ENCODE assay signal across 1 cellular context in the genomic region with DNA sequence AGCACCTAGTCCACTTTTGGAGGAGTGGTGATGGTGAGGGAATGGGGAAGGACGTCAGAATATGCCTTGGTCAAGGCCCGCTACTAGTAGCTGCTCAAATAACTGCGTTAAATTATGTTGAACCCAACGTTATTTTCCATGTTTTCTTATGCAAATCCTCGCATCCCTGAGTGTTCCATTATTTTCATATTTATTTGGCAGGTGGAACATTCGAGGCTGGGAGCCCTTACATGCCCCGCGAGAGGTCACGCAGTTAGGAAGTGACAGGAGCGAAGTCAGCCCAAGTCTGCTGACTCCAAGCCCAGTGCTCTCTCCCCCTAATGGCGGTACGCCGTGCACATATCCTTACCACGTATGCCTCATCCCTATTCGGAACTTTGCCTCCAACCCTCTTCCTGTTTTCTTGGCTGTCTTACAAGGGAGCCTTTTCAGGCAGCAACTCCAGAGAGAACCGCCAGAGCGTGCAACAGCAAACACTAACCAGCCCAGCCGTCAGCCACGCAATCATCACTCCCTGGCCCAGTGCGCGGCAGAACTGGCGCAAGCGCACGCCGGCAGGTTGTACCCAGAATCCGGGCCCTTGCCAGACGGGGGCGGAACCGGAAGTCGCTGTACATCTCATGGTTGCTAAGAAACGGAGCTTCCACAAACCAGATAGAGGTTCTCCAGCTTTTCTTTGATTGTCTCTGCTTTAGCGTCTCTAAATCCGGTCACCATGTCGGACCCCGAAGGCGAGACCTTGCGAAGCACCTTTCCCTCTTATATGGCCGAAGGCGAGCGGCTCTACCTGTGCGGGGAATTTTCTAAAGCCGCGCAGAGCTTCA.
A peak's percentile ranks its signal among the peaks of the same experiment; 100 is the strongest.
TF ChIP-seq lines count a peak whose summit lies in the region.

A gene with protein sequence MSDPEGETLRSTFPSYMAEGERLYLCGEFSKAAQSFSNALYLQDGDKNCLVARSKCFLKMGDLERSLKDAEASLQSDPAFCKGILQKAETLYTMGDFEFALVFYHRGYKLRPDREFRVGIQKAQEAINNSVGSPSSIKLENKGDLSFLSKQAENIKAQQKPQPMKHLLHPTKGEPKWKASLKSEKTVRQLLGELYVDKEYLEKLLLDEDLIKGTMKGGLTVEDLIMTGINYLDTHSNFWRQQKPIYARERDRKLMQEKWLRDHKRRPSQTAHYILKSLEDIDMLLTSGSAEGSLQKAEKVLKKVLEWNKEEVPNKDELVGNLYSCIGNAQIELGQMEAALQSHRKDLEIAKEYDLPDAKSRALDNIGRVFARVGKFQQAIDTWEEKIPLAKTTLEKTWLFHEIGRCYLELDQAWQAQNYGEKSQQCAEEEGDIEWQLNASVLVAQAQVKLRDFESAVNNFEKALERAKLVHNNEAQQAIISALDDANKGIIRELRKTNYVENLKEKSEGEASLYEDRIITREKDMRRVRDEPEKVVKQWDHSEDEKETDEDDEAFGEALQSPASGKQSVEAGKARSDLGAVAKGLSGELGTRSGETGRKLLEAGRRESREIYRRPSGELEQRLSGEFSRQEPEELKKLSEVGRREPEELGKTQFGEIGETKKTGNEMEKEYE (plus strand): TSS at position 609 of the 824 bp plus-strand sequence. CDS start 107 bp downstream, at position 716.

TF ChIP-seq in K562, 482 proteins besides CTCF, POLR2A, EP300 and RAD21 (continued from another document and continues in another):
- TF ChIP-seq, protein P1, sequence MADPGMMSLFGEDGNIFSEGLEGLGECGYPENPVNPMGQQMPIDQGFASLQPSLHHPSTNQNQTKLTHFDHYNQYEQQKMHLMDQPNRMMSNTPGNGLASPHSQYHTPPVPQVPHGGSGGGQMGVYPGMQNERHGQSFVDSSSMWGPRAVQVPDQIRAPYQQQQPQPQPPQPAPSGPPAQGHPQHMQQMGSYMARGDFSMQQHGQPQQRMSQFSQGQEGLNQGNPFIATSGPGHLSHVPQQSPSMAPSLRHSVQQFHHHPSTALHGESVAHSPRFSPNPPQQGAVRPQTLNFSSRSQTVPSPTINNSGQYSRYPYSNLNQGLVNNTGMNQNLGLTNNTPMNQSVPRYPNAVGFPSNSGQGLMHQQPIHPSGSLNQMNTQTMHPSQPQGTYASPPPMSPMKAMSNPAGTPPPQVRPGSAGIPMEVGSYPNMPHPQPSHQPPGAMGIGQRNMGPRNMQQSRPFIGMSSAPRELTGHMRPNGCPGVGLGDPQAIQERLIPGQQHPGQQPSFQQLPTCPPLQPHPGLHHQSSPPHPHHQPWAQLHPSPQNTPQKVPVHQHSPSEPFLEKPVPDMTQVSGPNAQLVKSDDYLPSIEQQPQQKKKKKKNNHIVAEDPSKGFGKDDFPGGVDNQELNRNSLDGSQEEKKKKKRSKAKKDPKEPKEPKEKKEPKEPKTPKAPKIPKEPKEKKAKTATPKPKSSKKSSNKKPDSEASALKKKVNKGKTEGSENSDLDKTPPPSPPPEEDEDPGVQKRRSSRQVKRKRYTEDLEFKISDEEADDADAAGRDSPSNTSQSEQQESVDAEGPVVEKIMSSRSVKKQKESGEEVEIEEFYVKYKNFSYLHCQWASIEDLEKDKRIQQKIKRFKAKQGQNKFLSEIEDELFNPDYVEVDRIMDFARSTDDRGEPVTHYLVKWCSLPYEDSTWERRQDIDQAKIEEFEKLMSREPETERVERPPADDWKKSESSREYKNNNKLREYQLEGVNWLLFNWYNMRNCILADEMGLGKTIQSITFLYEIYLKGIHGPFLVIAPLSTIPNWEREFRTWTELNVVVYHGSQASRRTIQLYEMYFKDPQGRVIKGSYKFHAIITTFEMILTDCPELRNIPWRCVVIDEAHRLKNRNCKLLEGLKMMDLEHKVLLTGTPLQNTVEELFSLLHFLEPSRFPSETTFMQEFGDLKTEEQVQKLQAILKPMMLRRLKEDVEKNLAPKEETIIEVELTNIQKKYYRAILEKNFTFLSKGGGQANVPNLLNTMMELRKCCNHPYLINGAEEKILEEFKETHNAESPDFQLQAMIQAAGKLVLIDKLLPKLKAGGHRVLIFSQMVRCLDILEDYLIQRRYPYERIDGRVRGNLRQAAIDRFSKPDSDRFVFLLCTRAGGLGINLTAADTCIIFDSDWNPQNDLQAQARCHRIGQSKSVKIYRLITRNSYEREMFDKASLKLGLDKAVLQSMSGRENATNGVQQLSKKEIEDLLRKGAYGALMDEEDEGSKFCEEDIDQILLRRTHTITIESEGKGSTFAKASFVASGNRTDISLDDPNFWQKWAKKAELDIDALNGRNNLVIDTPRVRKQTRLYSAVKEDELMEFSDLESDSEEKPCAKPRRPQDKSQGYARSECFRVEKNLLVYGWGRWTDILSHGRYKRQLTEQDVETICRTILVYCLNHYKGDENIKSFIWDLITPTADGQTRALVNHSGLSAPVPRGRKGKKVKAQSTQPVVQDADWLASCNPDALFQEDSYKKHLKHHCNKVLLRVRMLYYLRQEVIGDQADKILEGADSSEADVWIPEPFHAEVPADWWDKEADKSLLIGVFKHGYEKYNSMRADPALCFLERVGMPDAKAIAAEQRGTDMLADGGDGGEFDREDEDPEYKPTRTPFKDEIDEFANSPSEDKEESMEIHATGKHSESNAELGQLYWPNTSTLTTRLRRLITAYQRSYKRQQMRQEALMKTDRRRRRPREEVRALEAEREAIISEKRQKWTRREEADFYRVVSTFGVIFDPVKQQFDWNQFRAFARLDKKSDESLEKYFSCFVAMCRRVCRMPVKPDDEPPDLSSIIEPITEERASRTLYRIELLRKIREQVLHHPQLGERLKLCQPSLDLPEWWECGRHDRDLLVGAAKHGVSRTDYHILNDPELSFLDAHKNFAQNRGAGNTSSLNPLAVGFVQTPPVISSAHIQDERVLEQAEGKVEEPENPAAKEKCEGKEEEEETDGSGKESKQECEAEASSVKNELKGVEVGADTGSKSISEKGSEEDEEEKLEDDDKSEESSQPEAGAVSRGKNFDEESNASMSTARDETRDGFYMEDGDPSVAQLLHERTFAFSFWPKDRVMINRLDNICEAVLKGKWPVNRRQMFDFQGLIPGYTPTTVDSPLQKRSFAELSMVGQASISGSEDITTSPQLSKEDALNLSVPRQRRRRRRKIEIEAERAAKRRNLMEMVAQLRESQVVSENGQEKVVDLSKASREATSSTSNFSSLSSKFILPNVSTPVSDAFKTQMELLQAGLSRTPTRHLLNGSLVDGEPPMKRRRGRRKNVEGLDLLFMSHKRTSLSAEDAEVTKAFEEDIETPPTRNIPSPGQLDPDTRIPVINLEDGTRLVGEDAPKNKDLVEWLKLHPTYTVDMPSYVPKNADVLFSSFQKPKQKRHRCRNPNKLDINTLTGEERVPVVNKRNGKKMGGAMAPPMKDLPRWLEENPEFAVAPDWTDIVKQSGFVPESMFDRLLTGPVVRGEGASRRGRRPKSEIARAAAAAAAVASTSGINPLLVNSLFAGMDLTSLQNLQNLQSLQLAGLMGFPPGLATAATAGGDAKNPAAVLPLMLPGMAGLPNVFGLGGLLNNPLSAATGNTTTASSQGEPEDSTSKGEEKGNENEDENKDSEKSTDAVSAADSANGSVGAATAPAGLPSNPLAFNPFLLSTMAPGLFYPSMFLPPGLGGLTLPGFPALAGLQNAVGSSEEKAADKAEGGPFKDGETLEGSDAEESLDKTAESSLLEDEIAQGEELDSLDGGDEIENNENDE (IDR thresholded peaks at IDR 0.05; ENCODE audit: low read depth, low read length): no peak
- TF ChIP-seq SNIP1 (IDR thresholded peaks at IDR 0.05; ENCODE audit: low read depth) (no peak), CEBPB (tag; IDR thresholded peaks at IDR 0.05) (peak; percentile 77; the same call in 1 of the 2 replicates), ATF1 (CRISPR knock-in tag; IDR thresholded peaks at IDR 0.05) (no peak), ATF1 (tag; IDR thresholded peaks at IDR 0.05) (peak; percentile 76), TEAD1 (CRISPR knock-in tag; IDR thresholded peaks at IDR 0.05) (no peak), POLR2B (IDR thresholded peaks at IDR 0.05; ENCODE audit: low read depth, partially characterized antibody) (peak; percentile 89), ELF2 (CRISPR knock-in tag; IDR thresholded peaks at IDR 0.05) (0 out of 2 replicates have a peak, but pooled peaks have one; percentile 29), NFE2 (IDR thresholded peaks at IDR 0.05; ENCODE audit: low read depth) (peak; percentile 1; the same call in 1 of the 2 replicates), GATAD2A (IDR thresholded peaks at IDR 0.05) (peak; percentile 51; the same call in 1 of the 2 replicates), ZBTB26 (CRISPR knock-in tag; IDR thresholded peaks at IDR 0.05) (0 out of 2 replicates have a peak, but pooled peaks have one; percentile 44), ZNF3 (CRISPR knock-in tag; IDR thresholded peaks at IDR 0.05) (peak; percentile 86), JUNB (CRISPR knock-in tag; conservative IDR thresholded peaks at IDR 0.05) (no peak), MYNN (IDR thresholded peaks at IDR 0.05) (peak; percentile 73), MYNN (CRISPR knock-in tag; IDR thresholded peaks at IDR 0.05) (no peak), RERE (CRISPR knock-in tag; IDR thresholded peaks at IDR 0.05; ENCODE audit: borderline replicate concordance) (no peak)
- TF ChIP-seq, protein P2, sequence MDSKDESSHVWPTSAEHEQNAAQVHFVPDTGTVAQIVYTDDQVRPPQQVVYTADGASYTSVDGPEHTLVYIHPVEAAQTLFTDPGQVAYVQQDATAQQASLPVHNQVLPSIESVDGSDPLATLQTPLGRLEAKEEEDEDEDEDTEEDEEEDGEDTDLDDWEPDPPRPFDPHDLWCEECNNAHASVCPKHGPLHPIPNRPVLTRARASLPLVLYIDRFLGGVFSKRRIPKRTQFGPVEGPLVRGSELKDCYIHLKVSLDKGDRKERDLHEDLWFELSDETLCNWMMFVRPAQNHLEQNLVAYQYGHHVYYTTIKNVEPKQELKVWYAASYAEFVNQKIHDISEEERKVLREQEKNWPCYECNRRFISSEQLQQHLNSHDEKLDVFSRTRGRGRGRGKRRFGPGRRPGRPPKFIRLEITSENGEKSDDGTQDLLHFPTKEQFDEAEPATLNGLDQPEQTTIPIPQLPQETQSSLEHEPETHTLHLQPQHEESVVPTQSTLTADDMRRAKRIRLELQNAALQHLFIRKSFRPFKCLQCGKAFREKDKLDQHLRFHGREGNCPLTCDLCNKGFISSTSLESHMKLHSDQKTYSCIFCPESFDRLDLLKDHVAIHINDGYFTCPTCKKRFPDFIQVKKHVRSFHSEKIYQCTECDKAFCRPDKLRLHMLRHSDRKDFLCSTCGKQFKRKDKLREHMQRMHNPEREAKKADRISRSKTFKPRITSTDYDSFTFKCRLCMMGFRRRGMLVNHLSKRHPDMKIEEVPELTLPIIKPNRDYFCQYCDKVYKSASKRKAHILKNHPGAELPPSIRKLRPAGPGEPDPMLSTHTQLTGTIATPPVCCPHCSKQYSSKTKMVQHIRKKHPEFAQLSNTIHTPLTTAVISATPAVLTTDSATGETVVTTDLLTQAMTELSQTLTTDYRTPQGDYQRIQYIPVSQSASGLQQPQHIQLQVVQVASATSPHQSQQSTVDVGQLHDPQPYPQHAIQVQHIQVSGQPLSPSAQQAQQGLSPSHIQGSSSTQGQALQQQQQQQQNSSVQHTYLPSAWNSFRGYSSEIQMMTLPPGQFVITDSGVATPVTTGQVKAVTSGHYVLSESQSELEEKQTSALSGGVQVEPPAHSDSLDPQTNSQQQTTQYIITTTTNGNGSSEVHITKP (IDR thresholded peaks at IDR 0.05; ENCODE audit: partially characterized antibody): peak; percentile 65
- TF ChIP-seq, protein P3, sequence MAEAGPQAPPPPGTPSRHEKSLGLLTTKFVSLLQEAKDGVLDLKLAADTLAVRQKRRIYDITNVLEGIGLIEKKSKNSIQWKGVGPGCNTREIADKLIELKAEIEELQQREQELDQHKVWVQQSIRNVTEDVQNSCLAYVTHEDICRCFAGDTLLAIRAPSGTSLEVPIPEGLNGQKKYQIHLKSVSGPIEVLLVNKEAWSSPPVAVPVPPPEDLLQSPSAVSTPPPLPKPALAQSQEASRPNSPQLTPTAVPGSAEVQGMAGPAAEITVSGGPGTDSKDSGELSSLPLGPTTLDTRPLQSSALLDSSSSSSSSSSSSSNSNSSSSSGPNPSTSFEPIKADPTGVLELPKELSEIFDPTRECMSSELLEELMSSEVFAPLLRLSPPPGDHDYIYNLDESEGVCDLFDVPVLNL (CRISPR knock-in tag; IDR thresholded peaks at IDR 0.05; ENCODE audit: low read depth): no peak
